ENCODE assay signal across 1 cellular context in genomic region chr10:110008518-110009339, GRCh38.
TF ChIP-seq lines count a peak whose summit lies in the region.

No MANE protein-coding gene starts in this region.

TF ChIP-seq in HEK293, 187 proteins besides CTCF, POLR2A, EP300 and RAD21 (continued from another document):
- TF ChIP-seq ZBTB11 (tag by site-specific recombination; conservative IDR thresholded peaks at IDR 0.05; ENCODE audit: low read depth) (peak; percentile 59; the same call in 1 of the 2 replicates), SP2 (tag by site-specific recombination; IDR thresholded peaks at IDR 0.05) (peak; percentile 61), ZBTB48 (tag by site-specific recombination; IDR thresholded peaks at IDR 0.05) (0 out of 2 replicates have a peak, but pooled peaks have one; percentile 19), ZNF560 (tag by site-specific recombination; IDR thresholded peaks at IDR 0.05; ENCODE audit: borderline replicate concordance) (no peak), ZNF398 (tag by site-specific recombination; IDR thresholded peaks at IDR 0.05) (peak; percentile 30), ZNF449 (tag by site-specific recombination; IDR thresholded peaks at IDR 0.05) (peak; percentile 10; the same call in 1 of the 2 replicates), PRDM6 (tag by site-specific recombination; IDR thresholded peaks at IDR 0.05) (0 out of 2 replicates have a peak, but pooled peaks have one; percentile 5), ZFP3 (tag by site-specific recombination; IDR thresholded peaks at IDR 0.05; ENCODE audit: low read depth) (no peak), SALL2 (tag by site-specific recombination; IDR thresholded peaks at IDR 0.05; ENCODE audit: borderline replicate concordance) (no peak), ZNF335 (tag by site-specific recombination; conservative IDR thresholded peaks at IDR 0.05) (peak; percentile 90), SP7 (tag by site-specific recombination; IDR thresholded peaks at IDR 0.05) (peak; percentile 24; the same call in 1 of the 2 replicates), ZNF521 (tag by site-specific recombination; IDR thresholded peaks at IDR 0.05) (no peak), ZFP37 (tag by site-specific recombination; IDR thresholded peaks at IDR 0.05) (peak; percentile 48; the same call in 1 of the 2 replicates), INSM2 (tag by site-specific recombination; IDR thresholded peaks at IDR 0.05) (peak; percentile 59), ZNF600 (tag by site-specific recombination; IDR thresholded peaks at IDR 0.05) (peak; percentile 94), PRDM10 (tag by site-specific recombination; IDR thresholded peaks at IDR 0.05) (peak; percentile 98), ZEB2 (tag by site-specific recombination; IDR thresholded peaks at IDR 0.05) (0 out of 2 replicates have a peak, but pooled peaks have one; percentile 37), ZNF707 (tag by site-specific recombination; IDR thresholded peaks at IDR 0.05) (no peak), ZBTB26 (tag by site-specific recombination; optimal IDR thresholded peaks at IDR 0.05) (peak; percentile 12), KLF7 (tag by site-specific recombination; IDR thresholded peaks at IDR 0.05; ENCODE audit: borderline replicate concordance) (0 out of 2 replicates have a peak, but pooled peaks have one; percentile 40)
